In the genomic region with DNA sequence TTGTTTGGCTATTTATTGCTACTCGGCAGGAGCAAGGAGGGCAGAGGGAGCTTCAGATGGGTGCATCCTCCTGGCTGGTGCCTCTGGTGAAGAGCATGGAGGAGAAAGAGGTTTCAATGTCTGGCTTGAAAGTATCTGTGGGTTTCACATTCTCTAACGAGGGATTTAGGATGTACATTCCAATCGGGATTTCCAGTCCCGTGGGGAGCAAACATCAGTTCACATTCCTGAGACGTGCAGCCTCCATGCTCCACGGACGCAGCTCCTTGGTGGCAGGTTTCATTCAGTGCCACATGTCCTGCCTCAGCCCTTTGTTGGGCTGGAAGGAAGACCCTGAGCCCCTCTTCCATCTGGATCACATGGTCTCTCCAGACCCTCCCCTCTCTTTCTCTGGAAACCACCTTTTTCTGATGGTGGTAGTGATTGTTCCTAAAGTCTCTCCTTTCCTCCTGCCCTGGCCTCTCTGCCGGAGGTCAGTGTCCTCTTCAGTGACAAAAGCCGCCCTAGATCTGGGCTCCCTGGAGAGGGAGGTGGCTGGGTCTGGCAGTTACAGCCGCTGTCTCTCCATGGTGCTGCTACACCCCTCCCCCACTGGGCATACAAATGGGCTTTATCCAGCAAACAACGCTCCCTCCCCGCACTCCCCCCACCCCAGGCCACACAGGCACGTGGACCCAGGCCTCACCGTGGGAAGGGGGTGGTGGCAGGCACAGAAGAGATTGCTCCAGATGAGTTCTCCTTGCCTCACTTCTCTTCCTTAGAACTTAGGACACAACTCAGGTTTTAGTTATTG, we compare ENCODE assay signal across 7 cellular contexts. TPM values are rescaled to one million over a fixed set of nuclear protein-coding genes. Genes with fewer than 3 reads are reported as not detected.
DNase-seq lines count a peak whose midpoint lies in the region; ATAC-seq and TF ChIP-seq lines count a peak whose summit lies in the region.
"Had no signal": no experiment of that assay in that cellular context is flagged by ENCODE, and none has a peak within 500 bp of the region (broad histone marks: within the 10 kb centered on the region; RNA-seq: fewer than 3 reads in every experiment).

No MANE protein-coding gene starts in this region.

- peak overlapping the region; percentile 53 to 84 (median 74) for H3K4me2 ChIP-seq in BLaER1 treated with 17β-estradiol and CSF1 and Interleukin-3, amounts not matched to agents 10 nM and 100 nM

- H3K9ac ChIP-seq in BLaER1 treated with 17β-estradiol and CSF1 and Interleukin-3, amounts not matched to agents 10 nM and 100 nM, result peak overlapping the region in 7 of 11 experiments; percentile 49 to 69 (median 64); a peak in 9 of 22 replicates
- peak overlapping the region; percentile 66 for H3K9ac ChIP-seq in SK-N-MC (ENCODE audit: insufficient read length)

- DNase-seq in SK-N-MC (ENCODE audit: low read depth, low spot score) (no peak), right lobe of liver (peak; percentile 45 to 90 (median 84))
- no peak for DNase-seq in activated CD4-positive, alpha-beta T cell treated with anti-CD3 and anti-CD28 coated beads, Interleukin-2, amount 50 U/mL, for 48 hours
- DNase-seq in central memory CD4-positive, alpha-beta T cell, result no peak
- DNase-seq in activated CD4-positive, alpha-beta T cell treated with anti-CD3 and anti-CD28 coated beads for 1 hour, result no peak

- peak overlapping the region in 1 of 11 experiments; percentile 71; a peak in 1 of 22 replicates for H3K27ac ChIP-seq in BLaER1 treated with 17β-estradiol and CSF1 and Interleukin-3, amounts not matched to agents 10 nM and 100 nM
- H3K27ac ChIP-seq in SK-N-MC, result peak overlapping the region; percentile 78; the same call in 1 of the 2 replicates
- H3K27ac ChIP-seq in right lobe of liver, result peak overlapping the region in 2 of 3 donors; percentile 53 to 88
- H3K27ac ChIP-seq: epithelial cell of prostate had no signal

- ATAC-seq in right lobe of liver, result peak; percentile 50 to 66 (median 58)

- no peaks in the 10 kb centered on the region for H3K36me3 ChIP-seq in BLaER1 treated with 17β-estradiol and CSF1 and Interleukin-3, amounts not matched to agents 10 nM and 100 nM
- H3K36me3 ChIP-seq in SK-N-MC (ENCODE audit: insufficient read depth, low read length) (no peaks in the 10 kb centered on the region), right lobe of liver (no peaks in the 10 kb centered on the region)

- H4K20me1 ChIP-seq in BLaER1 treated with 17β-estradiol and CSF1 and Interleukin-3, amounts not matched to agents 10 nM and 100 nM, result no peaks in the 10 kb centered on the region; a peak in 1 of 22 replicates

- no peak for TF ChIP-seq POLR2A in right lobe of liver (IDR thresholded peaks at IDR 0.05)

- H3K4me3 ChIP-seq in BLaER1 treated with 17β-estradiol and CSF1 and Interleukin-3, amounts not matched to agents 10 nM and 100 nM, result peak overlapping the region in 4 of 10 experiments; percentile 6 to 38 (median 22); a peak in 8 of 20 replicates
- peak overlapping the region; percentile 74 for H3K4me3 ChIP-seq in SK-N-MC
- peak overlapping the region in 1 of 3 donors; percentile 37 for H3K4me3 ChIP-seq in right lobe of liver

- H3K27me3 ChIP-seq in BLaER1 treated with 17β-estradiol and CSF1 and Interleukin-3, amounts not matched to agents 10 nM and 100 nM, result peaks cover 7 to 28% (median 21%) of the 10 kb centered on the region in 11 experiments; a peak in 18 of 22 replicates
- H3K27me3 ChIP-seq in right lobe of liver, result no peaks in the 10 kb centered on the region

- intact Hi-C loops in right lobe of liver (cut with DNase I), result no loop called here

- no peaks in the 10 kb centered on the region for H3K9me3 ChIP-seq in BLaER1 treated with 17β-estradiol and CSF1 and Interleukin-3, amounts not matched to agents 10 nM and 100 nM (replicated peaks in 1 of 11)
- no peaks in the 10 kb centered on the region for H3K9me3 ChIP-seq in SK-N-MC (ENCODE audit: low read depth, low read length)
- no peaks in the 10 kb centered on the region for H3K9me3 ChIP-seq in right lobe of liver

- H3K4me1 ChIP-seq in BLaER1 treated with 17β-estradiol and CSF1 and Interleukin-3, amounts not matched to agents 10 nM and 100 nM, result peaks cover 21 to 28% (median 25%) of the 10 kb centered on the region in 10 experiments
- peaks cover 0 to 58% (median 23%) of the 10 kb centered on the region in 4 donors for H3K4me1 ChIP-seq in right lobe of liver

- 21% methylated on average over 7 of the region's 14 CpGs for WGBS in right lobe of liver (ENCODE audit: insufficient coverage, low coverage, low lambda C conversion rate, missing lambda C conversion rate)

- no peak for TF ChIP-seq CTCF in right lobe of liver (IDR thresholded peaks at IDR 0.05)

RNA-seq across cellular contexts. Expression of gene CA14, which starts 0.8 kb away (rescaled TPM):
- 1 to 10 TPM in 2 of 6 experiments, under 1 TPM in 3, not detected in 1; 0.20 to 4.8 (median 0.56) TPM for total RNA-seq in right lobe of liver

RNA-seq across cellular contexts. Expression of gene APH1A, which starts 12.1 kb away (rescaled TPM):
- 10 to 100 TPM; 61.2 to 92.0 (median 81.1) TPM for total RNA-seq in right lobe of liver

RNA-seq across cellular contexts. Expression of gene C1orf54, which starts 15.8 kb away (rescaled TPM):
- total RNA-seq in right lobe of liver, result 1 to 10 TPM in 5 of 6 experiments, not detected in 1; 1.7 to 5.7 (median 3.8) TPM

RNA-seq across cellular contexts. Expression of gene ANP32E, which starts 20.8 kb away (rescaled TPM):
- total RNA-seq in right lobe of liver, result 10 to 100 TPM in 3 of 6 experiments, 1 to 10 TPM in 3; 9.3 to 16.3 (median 11.0) TPM

RNA-seq across cellular contexts. Expression of gene CIART, which starts 25.6 kb away (rescaled TPM):
- 1 to 10 TPM; 2.0 to 8.4 (median 4.4) TPM for total RNA-seq in right lobe of liver

Comparison
In these comparisons a context has a peak if more than half of its experiments do, and no peak if none do; other contexts are left out.
1. DNase-seq: peak in right lobe of liver (3 of 3); none in SK-N-MC (single experiment), activated CD4-positive, alpha-beta T cell treated with anti-CD3 and anti-CD28 coated beads, Interleukin-2, amount 50 U/mL, for 48 hours (0 of 2), central memory CD4-positive, alpha-beta T cell (single experiment) and activated CD4-positive, alpha-beta T cell treated with anti-CD3 and anti-CD28 coated beads for 1 hour (single experiment).